8 cellular contexts compared by ENCODE assay signal in the genomic region with DNA sequence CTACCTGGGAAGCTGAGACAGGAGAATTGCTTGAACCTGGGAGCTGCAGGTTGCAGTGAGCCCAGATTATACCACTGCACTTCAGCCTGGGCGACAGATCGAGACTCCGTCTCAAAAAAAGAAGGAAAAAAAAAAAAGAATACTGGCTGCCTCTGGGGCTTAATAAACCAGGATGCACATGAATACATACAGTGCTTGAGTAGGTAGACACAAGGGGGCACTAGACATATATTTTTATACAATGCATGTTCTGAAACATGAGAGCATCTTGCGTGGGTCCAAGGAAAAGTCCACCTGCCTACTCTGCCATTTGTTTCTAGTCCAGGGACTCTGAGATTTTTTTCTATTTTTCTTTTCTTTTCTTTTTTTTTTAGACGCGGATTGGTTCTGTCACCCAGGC. TPM values are rescaled to one million over a fixed set of nuclear protein-coding genes. Genes with fewer than 3 reads are reported as not detected.
DNase-seq lines count a peak whose midpoint lies in the region; ATAC-seq, FAIRE-seq and TF ChIP-seq lines count a peak whose summit lies in the region.

No MANE protein-coding gene starts in this region.

- H3K4me3 ChIP-seq in small intestine (ENCODE audit: low read depth in 1 of 2, low read length in 2 of 2) (no peak overlapping the region), adrenal gland (no peak overlapping the region)

- intact Hi-C loops in adrenal gland (cut with DNase I), result no loop called here

- peak; percentile 80 for TF ChIP-seq CTCF in chondrocyte (IDR thresholded peaks at IDR 0.05)
- peak in 3 of 6 experiments; percentile 13 to 20 (median 17) for TF ChIP-seq CTCF in adrenal gland (IDR thresholded peaks at IDR 0.05)

- H3K4me3 Mint-ChIP-seq in stimulated activated naive CD8-positive, alpha-beta T cell treated with anti-CD3 and anti-CD28 coated beads, Interleukin-15, amount 100 ng/mL, for 72 hours, result no peak overlapping the region
- H3K4me3 Mint-ChIP-seq in chondrocyte (ENCODE audit: unreplicated experiment), result no peak overlapping the region

- ATAC-seq in stimulated activated naive CD8-positive, alpha-beta T cell treated with anti-CD3 and anti-CD28 coated beads, Interleukin-15, Interleukin-2, amounts not matched to agents 100 U/mL and 50 U/mL, for 24 hours, result peak; percentile 39
- no peak for ATAC-seq in stimulated activated naive CD8-positive, alpha-beta T cell treated with anti-CD3 and anti-CD28 coated beads, Interleukin-15, amount 100 ng/mL, for 72 hours
- ATAC-seq in HG02798 (IDR thresholded peaks at IDR 0.05; ENCODE audit: poor library complexity, unreplicated experiment) (no peak), GM21786 (IDR thresholded peaks at IDR 0.05; ENCODE audit: unreplicated experiment) (no peak)

- H3K27me3 ChIP-seq in small intestine (ENCODE audit: control insufficient read depth in 2 of 2, insufficient read depth in 2 of 2, low read length in 2 of 2), result no peaks in the 10 kb centered on the region
- H3K27me3 ChIP-seq in adrenal gland, result no peaks in the 10 kb centered on the region

- no peaks in the 10 kb centered on the region for H3K9me3 ChIP-seq in small intestine (ENCODE audit: control insufficient read depth, low read depth)
- H3K9me3 ChIP-seq in adrenal gland (replicated peaks in 1 of 3), result no peaks in the 10 kb centered on the region

- H3K27ac ChIP-seq in small intestine (ENCODE audit: low read depth in 1 of 2, low read length in 1 of 2) (no peak overlapping the region), adrenal gland (no peak overlapping the region)

- WGBS in small intestine, 3 donors, result 27 to 53% (median 32%) methylated on average over 6 of the region's 6 CpGs
- WGBS in adrenal gland, 4 donors, result 30 to 41% (median 34%) methylated on average over 6 of the region's 6 CpGs

- DNase-seq in stimulated activated naive CD8-positive, alpha-beta T cell treated with anti-CD3 and anti-CD28 coated beads, Interleukin-15, Interleukin-2, amounts not matched to agents 100 U/mL and 50 U/mL, for 24 hours, result no peak
- DNase-seq in stimulated activated naive CD8-positive, alpha-beta T cell treated with anti-CD3 and anti-CD28 coated beads, Interleukin-15, amount 100 ng/mL, for 72 hours, result no peak
- DNase-seq in NCI-H345 treated with DMSO at 0.1 percent for 48 hours (lab: John Stamatoyannopoulos, UW; ENCODE audit: unreplicated experiment) (peak; percentile 9), chondrocyte (ENCODE audit: low spot score) (no peak), small intestine (peak; percentile 42), adrenal gland (no peak)

- H3K9me3 Mint-ChIP-seq in stimulated activated naive CD8-positive, alpha-beta T cell treated with anti-CD3 and anti-CD28 coated beads, Interleukin-15, amount 100 ng/mL, for 72 hours, result no peaks in the 10 kb centered on the region
- H3K9me3 Mint-ChIP-seq in chondrocyte (ENCODE audit: low read depth), result no peaks in the 10 kb centered on the region

- no peak for FAIRE-seq in small intestine (lab: Jason Lieb, UNC)

- no peaks in the 10 kb centered on the region for H3K27me3 Mint-ChIP-seq in stimulated activated naive CD8-positive, alpha-beta T cell treated with anti-CD3 and anti-CD28 coated beads, Interleukin-15, amount 100 ng/mL, for 72 hours
- no peaks in the 10 kb centered on the region for H3K27me3 Mint-ChIP-seq in chondrocyte (ENCODE audit: low read depth)

- H3K36me3 ChIP-seq in small intestine (ENCODE audit: control insufficient read depth in 2 of 2, insufficient read depth in 2 of 2, low read length in 2 of 2) (no peaks in the 10 kb centered on the region), adrenal gland (replicated peaks in 1 of 2) (peaks cover 0 to 8% of the 10 kb centered on the region in 2 donors)

- H3K36me3 Mint-ChIP-seq in chondrocyte (ENCODE audit: low read depth), result peaks cover 3% of the 10 kb centered on the region

- no peak for TF ChIP-seq POLR2A in adrenal gland (IDR thresholded peaks at IDR 0.05)

- H3K4me1 ChIP-seq in small intestine (ENCODE audit: control insufficient read depth in 2 of 2, insufficient read depth in 1 of 2, low read depth in 1 of 2, low read length in 1 of 2) (no peaks in the 10 kb centered on the region), adrenal gland (replicated peaks in 1 of 2) (peaks cover 0 to 4% of the 10 kb centered on the region in 2 donors)

- peaks cover 13% of the 10 kb centered on the region for H3K4me1 Mint-ChIP-seq in stimulated activated naive CD8-positive, alpha-beta T cell treated with anti-CD3 and anti-CD28 coated beads, Interleukin-15, amount 100 ng/mL, for 72 hours
- no peaks in the 10 kb centered on the region for H3K4me1 Mint-ChIP-seq in chondrocyte (ENCODE audit: low read depth)

- H3K27ac Mint-ChIP-seq in stimulated activated naive CD8-positive, alpha-beta T cell treated with anti-CD3 and anti-CD28 coated beads, Interleukin-15, amount 100 ng/mL, for 72 hours, result no peak overlapping the region
- H3K27ac Mint-ChIP-seq in chondrocyte (ENCODE audit: unreplicated experiment), result no peak overlapping the region

RNA-seq across cellular contexts. Expression of gene KEAP1, which starts 31.2 kb away (rescaled TPM):
- total RNA-seq in chondrocyte (69.3 to 79.9 TPM (median 70.9 TPM) in 3 replicates), adrenal gland (100 to 1,000 TPM in 1 of 8 donors, 10 to 100 TPM in 7; 71.1 to 106 (median 75.1) TPM)
- polyA plus RNA-seq in small intestine (10 to 100 TPM; 44.0 to 73.8 (median 68.9) TPM), adrenal gland (100 to 1,000 TPM in 1 of 3 donors, 10 to 100 TPM in 2; 71.0 to 101 (median 97.3) TPM)

RNA-seq across cellular contexts. Expression of gene S1PR5, which starts 45.3 kb away (rescaled TPM):
- total RNA-seq in chondrocyte (3.7 to 6.7 TPM (median 6.4 TPM) in 3 replicates), adrenal gland (1 to 10 TPM in 2 of 8 donors, under 1 TPM in 5, not detected in 1; 0.14 to 3.0 (median 0.55) TPM)
- polyA plus RNA-seq in small intestine (under 1 TPM in 1 of 3 donors, not detected in 2; 0.09 TPM), adrenal gland (under 1 TPM; 0.37 to 0.97 (median 0.51) TPM)

RNA-seq across cellular contexts. Expression of gene PDE4A, which starts 51.6 kb away (rescaled TPM):
- total RNA-seq in chondrocyte, result 16.8 to 18.9 TPM (median 18.8 TPM) in 3 replicates
- polyA plus RNA-seq in small intestine, result 1 to 10 TPM in 2 of 3 donors, under 1 TPM in 1; 0.67 to 3.5 (median 2.4) TPM
- 10 to 100 TPM in 7 of 8 donors, 1 to 10 TPM in 1; 6.2 to 20.4 (median 13.1) TPM for total RNA-seq in adrenal gland
- 1 to 10 TPM; 4.4 to 10.0 (median 6.4) TPM for polyA plus RNA-seq in adrenal gland

Comparison
In these comparisons a context has a peak if more than half of its experiments do, and no peak if none do; other contexts are left out.
1. DNase-seq: peak in NCI-H345 treated with DMSO at 0.1 percent for 48 hours (single experiment) and small intestine (single experiment); none in stimulated activated naive CD8-positive, alpha-beta T cell treated with anti-CD3 and anti-CD28 coated beads, Interleukin-15, Interleukin-2, amounts not matched to agents 100 U/mL and 50 U/mL, for 24 hours (single experiment), stimulated activated naive CD8-positive, alpha-beta T cell treated with anti-CD3 and anti-CD28 coated beads, Interleukin-15, amount 100 ng/mL, for 72 hours (0 of 2), chondrocyte (single experiment) and adrenal gland (0 of 7).